ENCODE assay signal across 1 cellular context in genomic region chr12:112096070-112096469, GRCh38.
TF ChIP-seq lines count a peak whose summit lies in the region.

No MANE protein-coding gene starts in this region.

TF ChIP-seq in GM12878, 131 proteins besides CTCF, POLR2A, EP300 and RAD21 (continued from another document):
- TF ChIP-seq ESRRA (IDR thresholded peaks at IDR 0.05; ENCODE audit: low read length) (no peak), NFYA (IDR thresholded peaks at IDR 0.05; ENCODE audit: borderline replicate concordance, low read depth, low read length) (no peak), RELB (IDR thresholded peaks at IDR 0.05; ENCODE audit: low read depth) (no peak; the same call in 1 of the 2 replicates), BCLAF1 (IDR thresholded peaks at IDR 0.05) (no peak), ZBED1 (IDR thresholded peaks at IDR 0.05; ENCODE audit: borderline replicate concordance) (peak; percentile 15; the same call in 1 of the 2 replicates), E4F1 (IDR thresholded peaks at IDR 0.05; ENCODE audit: borderline replicate concordance, partially characterized antibody) (no peak), REST (IDR thresholded peaks at IDR 0.05; ENCODE audit: low read depth, low read length) (no peak), ZSCAN29 (IDR thresholded peaks at IDR 0.05) (no peak), MXI1 (IDR thresholded peaks at IDR 0.05; ENCODE audit: low read depth, low read length) (no peak), MEF2B (IDR thresholded peaks at IDR 0.05; ENCODE audit: partially characterized antibody, poor library complexity, severe bottlenecking) (peak; percentile 26), STAT1 (conservative IDR thresholded peaks at IDR 0.05) (no peak), BHLHE40 (IDR thresholded peaks at IDR 0.05; ENCODE audit: borderline replicate concordance in 1 of 2, low read depth in 2 of 2, low read length in 1 of 2) (no peak), MTA2 (IDR thresholded peaks at IDR 0.05; ENCODE audit: low read depth) (0 out of 2 replicates have a peak, but pooled peaks have one; percentile 31), EGR1 (IDR thresholded peaks at IDR 0.05; ENCODE audit: borderline replicate concordance in 1 of 2, low read depth in 2 of 2, low read length in 2 of 2) (no peak), PKNOX1 (IDR thresholded peaks at IDR 0.05) (peak; percentile 60; the same call in 1 of the 2 replicates), NFIC (IDR thresholded peaks at IDR 0.05; ENCODE audit: low read depth, low read length) (peak; percentile 82), SPI1 (IDR thresholded peaks at IDR 0.05; ENCODE audit: borderline replicate concordance, insufficient read depth, low read depth, low read length) (peak; percentile 81)
